In the genomic region with DNA sequence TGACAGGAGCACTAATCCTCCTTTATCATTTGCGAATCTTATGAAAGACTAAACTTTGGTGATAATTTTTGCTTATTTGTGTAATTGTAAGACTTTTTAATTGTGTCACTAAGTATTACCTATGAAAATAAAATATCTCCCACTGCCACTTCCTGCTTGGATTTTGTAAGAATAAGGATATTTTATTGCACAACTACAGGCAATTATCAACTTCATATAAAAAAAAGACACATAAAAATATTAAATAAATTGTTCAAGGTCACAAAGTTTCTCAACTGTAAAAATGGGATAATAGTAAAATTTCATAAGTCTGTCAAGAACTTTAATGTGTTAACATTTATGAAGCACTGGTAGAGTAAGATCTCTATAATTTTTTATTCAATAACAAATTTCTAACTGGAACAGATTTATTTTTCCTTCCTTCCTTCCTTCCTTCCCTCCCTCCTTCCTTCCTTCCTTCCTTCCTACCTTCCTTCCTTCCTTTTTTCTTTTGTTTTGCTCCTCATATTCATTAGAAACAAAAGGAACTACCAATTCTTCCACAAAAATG, we compare ENCODE assay signal across 24 cellular contexts.
"Had no signal": no experiment of that assay in that cellular context is flagged by ENCODE, and none has a peak within 500 bp of the region (broad histone marks: within the 10 kb centered on the region; RNA-seq: fewer than 3 reads in every experiment).

No MANE protein-coding gene starts in this region.

- H3K9me3 ChIP-seq: left ventricle myocardium inferior, mucosa of descending colon, neutrophil, stomach, testis, thyroid gland, transverse colon, upper lobe of left lung, vagina had no signal

- H3K27ac ChIP-seq: left ventricle myocardium inferior, neural progenitor cell, neutrophil, skin epidermis, stomach, testis, thyroid gland, transverse colon, upper lobe of left lung, vagina had no signal

- H3K36me3 ChIP-seq: left ventricle myocardium inferior, neural progenitor cell, neutrophil, stomach, thyroid gland, transverse colon, upper lobe of left lung, vagina had no signal

- H3K4me2 ChIP-seq: neural progenitor cell had no signal

- H3K27me3 ChIP-seq: neural progenitor cell, neutrophil, stomach, testis, thyroid gland, transverse colon, upper lobe of left lung, vagina had no signal

- DNase-seq: islet precursor cell; left ventricle myocardium inferior; mesendoderm; mucosa of descending colon; naive thymus-derived CD4-positive, alpha-beta T cell; occipital lobe; retina; right cardiac atrium; stimulated activated CD4-positive, alpha-beta T cell treated with anti-CD3 and anti-CD28 coated beads, Interleukin-12 subunit alpha, Interleukin-12 subunit beta, amount 100 ng/mL, for 4 hours; stimulated activated CD4-positive, alpha-beta T cell treated with anti-CD3 and anti-CD28 coated beads, Interleukin-15, amount 100 ng/mL, for 24 hours; stimulated activated CD4-positive, alpha-beta T cell treated with anti-CD3 and anti-CD28 coated beads, Interleukin-2, amount 100 ng/mL, for 24 hours; stimulated activated CD4-positive, alpha-beta T cell treated with anti-CD3 and anti-CD28 coated beads, Interleukin-4, amount 100 ng/mL, for 1 hour; stimulated activated naive B cell treated with anti-CD40 and anti-IgM and Interleukin-4, amounts not matched to agents 10 μg/mL and 1 μg/mL and 100 μg/mL, for 72 hours; stimulated activated naive CD8-positive, alpha-beta T cell treated with anti-CD3 and anti-CD28 coated beads, Interleukin-15, Interleukin-2, amounts not matched to agents 100 U/mL and 50 U/mL, for 24 hours; stomach; testis; thyroid gland; transverse colon; upper lobe of left lung had no signal

- H3K4me3 ChIP-seq: left ventricle myocardium inferior, lung, mucosa of descending colon, neural progenitor cell, skin epidermis, stomach, testis, thyroid gland, transverse colon, upper lobe of left lung, vagina had no signal

- H2AFZ ChIP-seq: neural progenitor cell had no signal

- H3K9ac ChIP-seq: neural progenitor cell had no signal

- H3K4me1 ChIP-seq: left ventricle myocardium inferior, neural progenitor cell, stomach, testis, thyroid gland, transverse colon, upper lobe of left lung, vagina had no signal
